ENCODE assay signal across 24 cellular contexts in the genomic region with DNA sequence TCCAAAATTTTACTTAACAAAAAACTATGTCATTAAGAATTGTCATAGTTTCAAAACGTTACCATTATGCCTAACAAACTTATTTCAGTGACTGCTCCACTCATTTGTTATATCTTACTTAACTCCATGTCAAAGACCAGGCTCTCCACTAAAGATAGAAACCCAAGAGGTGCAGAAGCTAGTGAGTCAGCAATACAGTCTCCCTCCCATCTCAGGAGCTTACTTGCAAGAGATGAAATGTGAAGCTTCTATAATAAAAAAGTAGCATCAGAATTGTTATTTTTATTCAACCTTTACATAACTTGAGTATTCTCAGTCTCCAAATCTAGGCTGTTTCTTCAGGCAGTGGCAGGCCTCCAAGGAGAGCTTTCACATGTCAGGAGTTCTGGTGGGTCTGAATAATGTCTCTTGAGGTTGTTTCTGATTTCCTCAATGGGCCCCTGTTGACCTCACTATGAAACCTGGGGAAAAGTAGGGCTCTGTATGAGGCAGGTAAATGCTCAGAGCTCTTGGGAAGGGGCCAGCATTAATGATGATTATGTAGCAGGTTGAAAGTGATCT.
DNase-seq lines count a peak whose midpoint lies in the region; ATAC-seq and TF ChIP-seq lines count a peak whose summit lies in the region.
"Had no signal": no experiment of that assay in that cellular context is flagged by ENCODE, and none has a peak within 500 bp of the region (broad histone marks: within the 10 kb centered on the region; RNA-seq: fewer than 3 reads in every experiment).

No MANE protein-coding gene starts in this region.

- intact Hi-C loops in colonic mucosa (cut with DNase I), result no loop called here
- intact Hi-C loops in left ventricle myocardium superior (cut with micrococcal nuclease), result no loop called here

- H3K27me3 ChIP-seq in colonic mucosa, result no peaks in the 10 kb centered on the region

- H3K9ac ChIP-seq in colonic mucosa (ENCODE audit: low read depth in 2 of 2, low read length in 2 of 2), result peak overlapping the region in 1 of 2 donors; percentile 58
- H3K9ac ChIP-seq: KMS-11 had no signal

- DNase-seq in colonic mucosa, result no peak
- DNase-seq in left ventricle myocardium superior, result no peak
- DNase-seq in neural crest cell (ENCODE audit: low read depth, low spot score), result no peak
- DNase-seq in superior temporal gyrus (ENCODE audit: extremely low spot score), result peak; percentile 64
- DNase-seq in OCI-M1 (lab: John Stamatoyannopoulos, UW), result no peak
- DNase-seq in activated CD8-positive, alpha-beta memory T cell treated with anti-CD3 and anti-CD28 coated beads, Interleukin-2, amount 10 ng/mL, durations not matched to agents 7 days and 5 days, result no peak
- DNase-seq in AG08396 (ENCODE audit: low spot score), result no peak
- DNase-seq: activated CD4-positive, alpha-beta T cell treated with anti-CD3 and anti-CD28 coated beads, Interleukin-2, amount 50 U/mL, for 1 hour; activated naive CD4-positive, alpha-beta T cell; cerebellar nuclear complex; effector memory CD4-positive, alpha-beta T cell; glutamatergic neuron; H9; immature natural killer cell; naive thymus-derived CD4-positive, alpha-beta T cell; NCI-H187 treated with DMSO at 0.1 percent for 48 hours; NCI-H226; NCI-H82; SHP77 treated with DMSO at 0.1 percent for 48 hours; stimulated activated CD8-positive, alpha-beta memory T cell treated with anti-CD3 and anti-CD28 coated beads, Interleukin-4, amount 100 ng/mL, for 48 hours had no signal

- H3K9me3 ChIP-seq in colonic mucosa, result no peaks in the 10 kb centered on the region

- no peaks in the 10 kb centered on the region for H3K36me3 Mint-ChIP-seq in neural crest cell (ENCODE audit: low read depth)
- H3K36me3 Mint-ChIP-seq in activated CD8-positive, alpha-beta memory T cell treated with anti-CD3 and anti-CD28 coated beads, Interleukin-2, amount 10 ng/mL, durations not matched to agents 7 days and 5 days, result no peaks in the 10 kb centered on the region
- H3K36me3 Mint-ChIP-seq: immature natural killer cell; naive thymus-derived CD4-positive, alpha-beta T cell had no signal

- CTCF ChIA-PET in activated CD8-positive, alpha-beta memory T cell treated with anti-CD3 and anti-CD28 coated beads, Interleukin-2, amount 10 ng/mL, durations not matched to agents 7 days and 5 days (lab: Charles Lee), result no interaction called here

- no peaks in the 10 kb centered on the region for H3K9me3 Mint-ChIP-seq in neural crest cell
- no peaks in the 10 kb centered on the region for H3K9me3 Mint-ChIP-seq in activated CD8-positive, alpha-beta memory T cell treated with anti-CD3 and anti-CD28 coated beads, Interleukin-2, amount 10 ng/mL, durations not matched to agents 7 days and 5 days (ENCODE audit: low read depth)

- ATAC-seq in left ventricle myocardium superior (peak; percentile 63), GM21367 (IDR thresholded peaks at IDR 0.05; ENCODE audit: unreplicated experiment) (no peak)
- no peak for ATAC-seq in activated CD8-positive, alpha-beta memory T cell treated with anti-CD3 and anti-CD28 coated beads, Interleukin-2, amount 10 ng/mL, durations not matched to agents 7 days and 5 days
- ATAC-seq: naive thymus-derived CD4-positive, alpha-beta T cell had no signal

- H3K4me1 Mint-ChIP-seq in neural crest cell, result peaks cover 26% of the 10 kb centered on the region
- no peaks in the 10 kb centered on the region for H3K4me1 Mint-ChIP-seq in activated CD8-positive, alpha-beta memory T cell treated with anti-CD3 and anti-CD28 coated beads, Interleukin-2, amount 10 ng/mL, durations not matched to agents 7 days and 5 days
- H3K4me1 Mint-ChIP-seq: B cell, immature natural killer cell had no signal

- H3K4me1 ChIP-seq in colonic mucosa, result no peaks in the 10 kb centered on the region

- no peak overlapping the region for H3K4me3 Mint-ChIP-seq in neural crest cell
- no peak overlapping the region for H3K4me3 Mint-ChIP-seq in activated CD8-positive, alpha-beta memory T cell treated with anti-CD3 and anti-CD28 coated beads, Interleukin-2, amount 10 ng/mL, durations not matched to agents 7 days and 5 days
- H3K4me3 Mint-ChIP-seq: B cell; H9; immature natural killer cell; naive thymus-derived CD4-positive, alpha-beta T cell had no signal

- TF ChIP-seq CTCF in colonic mucosa (IDR thresholded peaks at IDR 0.05) (no peak), neural crest cell (conservative IDR thresholded peaks at IDR 0.05) (no peak)

- peak overlapping the region; percentile 81 for H3K27ac ChIP-seq in colonic mucosa
- H3K27ac ChIP-seq: KMS-11 had no signal

- no peak overlapping the region for H3K4me3 ChIP-seq in colonic mucosa
- H3K4me3 ChIP-seq: lung had no signal

- peak overlapping the region; percentile 51 for H3K27ac Mint-ChIP-seq in neural crest cell (ENCODE audit: unreplicated experiment)
- no peak overlapping the region for H3K27ac Mint-ChIP-seq in activated CD8-positive, alpha-beta memory T cell treated with anti-CD3 and anti-CD28 coated beads, Interleukin-2, amount 10 ng/mL, durations not matched to agents 7 days and 5 days
- H3K27ac Mint-ChIP-seq: B cell; H9; immature natural killer cell; naive thymus-derived CD4-positive, alpha-beta T cell had no signal

- H3K36me3 ChIP-seq in colonic mucosa, result no peaks in the 10 kb centered on the region

- H3K27me3 Mint-ChIP-seq in neural crest cell (ENCODE audit: low read depth), result no peaks in the 10 kb centered on the region
- no peaks in the 10 kb centered on the region for H3K27me3 Mint-ChIP-seq in activated CD8-positive, alpha-beta memory T cell treated with anti-CD3 and anti-CD28 coated beads, Interleukin-2, amount 10 ng/mL, durations not matched to agents 7 days and 5 days
- H3K27me3 Mint-ChIP-seq: B cell had no signal
